In genomic region chr2:102063948-102064678, GRCh38 we compare ENCODE assay signal across 1 cellular context.
TF ChIP-seq lines count a peak whose summit lies in the region.

No MANE protein-coding gene starts in this region.

TF ChIP-seq in SK-N-SH, 30 proteins besides CTCF, POLR2A, EP300 and RAD21 (continued from another document):
- TF ChIP-seq REST (IDR thresholded peaks at IDR 0.05; ENCODE audit: low read depth, low read length): no peak
- TF ChIP-seq SIN3A (IDR thresholded peaks at IDR 0.05; ENCODE audit: borderline replicate concordance, low read depth, low read length): peak; percentile 86
- TF ChIP-seq FOSL2 (IDR thresholded peaks at IDR 0.05; ENCODE audit: borderline replicate concordance, low read depth): peak; percentile 90
- peak; percentile 54; the same call in 1 of the 2 replicates for TF ChIP-seq RCOR1 (IDR thresholded peaks at IDR 0.05; ENCODE audit: low read length)
- no peak for TF ChIP-seq NRF1 (IDR thresholded peaks at IDR 0.05; ENCODE audit: low read depth, low read length)
- no peak for TF ChIP-seq USF2 (IDR thresholded peaks at IDR 0.05; ENCODE audit: borderline replicate concordance, low read depth, low read length)
- TF ChIP-seq SMC3 (IDR thresholded peaks at IDR 0.05; ENCODE audit: low read depth, low read length): no peak
- TF ChIP-seq IRF3 (IDR thresholded peaks at IDR 0.05; ENCODE audit: low read depth, low read length): no peak
- TF ChIP-seq MEF2A (IDR thresholded peaks at IDR 0.05; ENCODE audit: borderline replicate concordance, low read depth): peak; percentile 21; the same call in 1 of the 2 replicates
- TF ChIP-seq GABPA (IDR thresholded peaks at IDR 0.05; ENCODE audit: low read depth): 0 out of 2 replicates have a peak, but pooled peaks have one; percentile 22
- TF ChIP-seq MXI1 (IDR thresholded peaks at IDR 0.05; ENCODE audit: low read depth, low read length): 0 out of 2 replicates have a peak, but pooled peaks have one; percentile 19
- TF ChIP-seq PBX3 (IDR thresholded peaks at IDR 0.05): peak; percentile 93
- peak; percentile 99 for TF ChIP-seq TCF12 (IDR thresholded peaks at IDR 0.05)
- no peak; the same call in 1 of the 2 replicates for TF ChIP-seq ELF1 (IDR thresholded peaks at IDR 0.05)
- peak; percentile 13; the same call in 1 of the 2 replicates for TF ChIP-seq TAF1 (IDR thresholded peaks at IDR 0.05; ENCODE audit: borderline replicate concordance, low read depth, low read length)
- no peak for TF ChIP-seq RFX5 (IDR thresholded peaks at IDR 0.05; ENCODE audit: low read length)
- peak; percentile 88 for TF ChIP-seq POLR2AphosphoS5 (IDR thresholded peaks at IDR 0.05; ENCODE audit: low read depth, low read length)
- TF ChIP-seq FOXM1 (IDR thresholded peaks at IDR 0.05; ENCODE audit: low read depth): peak; percentile 76; the same call in 1 of the 2 replicates
- peak; percentile 42; the same call in 1 of the 2 replicates for TF ChIP-seq ZBTB33 (IDR thresholded peaks at IDR 0.05; ENCODE audit: borderline replicate concordance, low read depth)
- TF ChIP-seq MAX (IDR thresholded peaks at IDR 0.05; ENCODE audit: low read depth): peak; percentile 95
- peak; percentile 86 for TF ChIP-seq NFIC (IDR thresholded peaks at IDR 0.05; ENCODE audit: borderline replicate concordance)
- no peak for TF ChIP-seq CHD2 (IDR thresholded peaks at IDR 0.05; ENCODE audit: low read length, partially characterized antibody)
- TF ChIP-seq FOXJ3 (CRISPR knock-in tag; IDR thresholded peaks at IDR 0.05): 0 out of 2 replicates have a peak, but pooled peaks have one; percentile 3
- TF ChIP-seq JUND (IDR thresholded peaks at IDR 0.05): peak; percentile 84
- TF ChIP-seq EZH2phosphoT487 (IDR thresholded peaks at IDR 0.05; ENCODE audit: borderline replicate concordance, low read depth): no peak
- TF ChIP-seq RXRA (IDR thresholded peaks at IDR 0.05; ENCODE audit: borderline replicate concordance, low read depth): peak; percentile 87
TF ChIP-seq in SK-N-SH: peak in this region for 19.
